2 cellular contexts compared by ENCODE assay signal in the genomic region with DNA sequence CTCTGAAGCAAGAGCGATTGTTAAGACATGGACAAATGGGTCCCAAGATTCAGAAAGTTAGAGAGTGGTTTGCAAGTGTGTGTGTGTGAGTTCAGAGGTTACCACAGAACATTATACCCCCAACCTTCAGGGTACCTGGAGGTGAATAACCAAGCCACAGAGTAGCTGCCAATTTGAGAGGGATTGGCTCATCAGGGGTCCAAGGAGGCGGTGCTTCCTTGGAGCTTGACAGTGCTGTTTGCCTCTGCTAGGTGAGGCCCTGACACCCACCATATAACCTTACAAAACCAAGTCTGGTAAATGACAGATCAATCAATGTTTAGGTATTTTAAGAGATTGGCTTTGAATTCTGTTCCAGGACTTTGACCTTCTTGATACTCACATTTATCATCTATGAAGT.
TF ChIP-seq lines count a peak whose summit lies in the region.

No MANE protein-coding gene starts in this region.

TF ChIP-seq in SK-N-SH, 30 proteins besides CTCF, POLR2A, EP300 and RAD21 (continued from another document):
- TF ChIP-seq, protein P1, sequence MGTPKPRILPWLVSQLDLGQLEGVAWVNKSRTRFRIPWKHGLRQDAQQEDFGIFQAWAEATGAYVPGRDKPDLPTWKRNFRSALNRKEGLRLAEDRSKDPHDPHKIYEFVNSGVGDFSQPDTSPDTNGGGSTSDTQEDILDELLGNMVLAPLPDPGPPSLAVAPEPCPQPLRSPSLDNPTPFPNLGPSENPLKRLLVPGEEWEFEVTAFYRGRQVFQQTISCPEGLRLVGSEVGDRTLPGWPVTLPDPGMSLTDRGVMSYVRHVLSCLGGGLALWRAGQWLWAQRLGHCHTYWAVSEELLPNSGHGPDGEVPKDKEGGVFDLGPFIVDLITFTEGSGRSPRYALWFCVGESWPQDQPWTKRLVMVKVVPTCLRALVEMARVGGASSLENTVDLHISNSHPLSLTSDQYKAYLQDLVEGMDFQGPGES (IDR thresholded peaks at IDR 0.05; ENCODE audit: low read depth, low read length), result no peak
- TF ChIP-seq, protein P2, sequence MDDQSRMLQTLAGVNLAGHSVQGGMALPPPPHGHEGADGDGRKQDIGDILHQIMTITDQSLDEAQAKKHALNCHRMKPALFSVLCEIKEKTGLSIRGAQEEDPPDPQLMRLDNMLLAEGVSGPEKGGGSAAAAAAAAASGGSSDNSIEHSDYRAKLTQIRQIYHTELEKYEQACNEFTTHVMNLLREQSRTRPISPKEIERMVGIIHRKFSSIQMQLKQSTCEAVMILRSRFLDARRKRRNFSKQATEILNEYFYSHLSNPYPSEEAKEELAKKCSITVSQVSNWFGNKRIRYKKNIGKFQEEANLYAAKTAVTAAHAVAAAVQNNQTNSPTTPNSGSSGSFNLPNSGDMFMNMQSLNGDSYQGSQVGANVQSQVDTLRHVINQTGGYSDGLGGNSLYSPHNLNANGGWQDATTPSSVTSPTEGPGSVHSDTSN (IDR thresholded peaks at IDR 0.05), result no peak
- TF ChIP-seq FOXM1 (IDR thresholded peaks at IDR 0.05; ENCODE audit: low read depth) (no peak), CHD2 (IDR thresholded peaks at IDR 0.05; ENCODE audit: low read length, partially characterized antibody) (no peak), NFIC (IDR thresholded peaks at IDR 0.05; ENCODE audit: borderline replicate concordance) (no peak), TEAD4 (IDR thresholded peaks at IDR 0.05; ENCODE audit: borderline replicate concordance, insufficient read depth) (no peak)

TF ChIP-seq in SK-N-SH treated with all-trans-retinoic acid at 6 μM for 48 hours, 23 proteins besides CTCF, POLR2A, EP300 and RAD21 (continued from another document):
- TF ChIP-seq, protein P3, sequence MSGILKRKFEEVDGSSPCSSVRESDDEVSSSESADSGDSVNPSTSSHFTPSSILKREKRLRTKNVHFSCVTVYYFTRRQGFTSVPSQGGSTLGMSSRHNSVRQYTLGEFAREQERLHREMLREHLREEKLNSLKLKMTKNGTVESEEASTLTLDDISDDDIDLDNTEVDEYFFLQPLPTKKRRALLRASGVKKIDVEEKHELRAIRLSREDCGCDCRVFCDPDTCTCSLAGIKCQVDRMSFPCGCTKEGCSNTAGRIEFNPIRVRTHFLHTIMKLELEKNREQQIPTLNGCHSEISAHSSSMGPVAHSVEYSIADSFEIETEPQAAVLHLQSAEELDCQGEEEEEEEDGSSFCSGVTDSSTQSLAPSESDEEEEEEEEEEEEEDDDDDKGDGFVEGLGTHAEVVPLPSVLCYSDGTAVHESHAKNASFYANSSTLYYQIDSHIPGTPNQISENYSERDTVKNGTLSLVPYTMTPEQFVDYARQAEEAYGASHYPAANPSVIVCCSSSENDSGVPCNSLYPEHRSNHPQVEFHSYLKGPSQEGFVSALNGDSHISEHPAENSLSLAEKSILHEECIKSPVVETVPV (CRISPR knock-in tag; IDR thresholded peaks at IDR 0.05), result no peak
- TF ChIP-seq ZNF8 (CRISPR knock-in tag; IDR thresholded peaks at IDR 0.05), result no peak
- TF ChIP-seq ISL1 (CRISPR knock-in tag; IDR thresholded peaks at IDR 0.05), result no peak
- TF ChIP-seq PPARA (CRISPR knock-in tag; IDR thresholded peaks at IDR 0.05; ENCODE audit: borderline replicate concordance), result no peak
- TF ChIP-seq ZFP30 (CRISPR knock-in tag; IDR thresholded peaks at IDR 0.05), result no peak
- TF ChIP-seq BACH2 (CRISPR knock-in tag; IDR thresholded peaks at IDR 0.05; ENCODE audit: borderline replicate concordance), result no peak
- TF ChIP-seq ESRRG (CRISPR knock-in tag; IDR thresholded peaks at IDR 0.05), result no peak
TF ChIP-seq in SK-N-SH treated with all-trans-retinoic acid at 6 μM for 48 hours: peak in this region for 0.
